Comparison of ENCODE assay signal across 33 cellular contexts in the genomic region with DNA sequence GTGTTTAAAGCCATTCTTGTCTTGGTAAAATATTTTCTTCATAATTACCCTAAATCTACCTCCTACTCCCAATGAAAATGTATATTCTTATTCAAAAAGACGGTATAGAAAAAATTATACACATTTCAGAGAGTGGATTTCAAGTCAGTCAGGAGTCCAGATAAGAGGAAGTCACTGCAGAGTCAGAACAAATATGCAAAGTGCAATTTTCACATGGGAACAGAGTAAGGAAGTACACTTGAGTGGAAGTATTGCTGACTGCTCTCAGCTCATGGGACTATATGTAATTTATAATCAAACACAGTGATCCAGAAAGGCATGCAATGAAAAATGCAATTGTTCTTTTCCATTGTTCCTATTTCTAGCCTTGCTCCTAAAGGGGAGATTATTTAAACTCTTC.
"Had no signal": no experiment of that assay in that cellular context is flagged by ENCODE, and none has a peak within 500 bp of the region (broad histone marks: within the 10 kb centered on the region; RNA-seq: fewer than 3 reads in every experiment).

No MANE protein-coding gene starts in this region.

- H3K36me3 Mint-ChIP-seq: activated CD4-positive, alpha-beta memory T cell treated with anti-CD3 and anti-CD28 coated beads for 36 hours; activated CD8-positive, alpha-beta memory T cell treated with anti-CD3 and anti-CD28 coated beads, Interleukin-2, amount 10 ng/mL, durations not matched to agents 7 days and 5 days; activated naive CD8-positive, alpha-beta T cell treated with anti-CD3 and anti-CD28 coated beads for 36 hours; brain had no signal

- H3K27ac ChIP-seq: adrenal gland, breast epithelium, cardiac muscle cell, colonic mucosa, epithelial cell of prostate, esophagus squamous epithelium, gastroesophageal sphincter, heart right ventricle had no signal

- H3K27me3 ChIP-seq: colonic mucosa had no signal

- H3K4me1 Mint-ChIP-seq: activated CD4-positive, alpha-beta T cell treated with anti-CD3 and anti-CD28 coated beads for 36 hours; activated CD4-positive, alpha-beta T cell treated with anti-CD3 and anti-CD28 coated beads, Interleukin-2, amount 10 ng/mL, durations not matched to agents 24 days and 14 days; activated CD8-positive, alpha-beta memory T cell treated with anti-CD3 and anti-CD28 coated beads, Interleukin-2, amount 10 ng/mL, durations not matched to agents 7 days and 5 days; activated naive CD4-positive, alpha-beta T cell treated with anti-CD3 and anti-CD28 coated beads, Interleukin-2, amount 50 U/mL, for 24 hours; activated naive CD8-positive, alpha-beta T cell treated with anti-CD3 and anti-CD28 coated beads for 36 hours; activated naive CD8-positive, alpha-beta T cell treated with anti-CD3 and anti-CD28 coated beads, Interleukin-2, amount 50 U/mL, for 24 hours had no signal

- H3K27me3 Mint-ChIP-seq: activated CD4-positive, alpha-beta T cell treated with anti-CD3 and anti-CD28 coated beads, Interleukin-2, amount 10 ng/mL, durations not matched to agents 24 days and 14 days had no signal

- H3K36me3 ChIP-seq: adrenal gland, breast epithelium, cardiac muscle cell, colonic mucosa, esophagus squamous epithelium, gastroesophageal sphincter, heart right ventricle had no signal

- H3K9me3 ChIP-seq: adrenal gland, breast epithelium, colonic mucosa, esophagus squamous epithelium, gastroesophageal sphincter, heart right ventricle had no signal

- H3K4me3 Mint-ChIP-seq: activated CD4-positive, alpha-beta memory T cell treated with anti-CD3 and anti-CD28 coated beads for 36 hours; activated CD4-positive, alpha-beta T cell treated with anti-CD3 and anti-CD28 coated beads for 36 hours; activated CD4-positive, alpha-beta T cell treated with anti-CD3 and anti-CD28 coated beads, Interleukin-2, amount 10 ng/mL, durations not matched to agents 24 days and 14 days; activated CD8-positive, alpha-beta memory T cell treated with anti-CD3 and anti-CD28 coated beads, Interleukin-2, amount 10 ng/mL, durations not matched to agents 7 days and 5 days; activated CD8-positive, alpha-beta T cell treated with anti-CD3 and anti-CD28 coated beads, Interleukin-2, amount 10 ng/mL, durations not matched to agents 7 days and 5 days; activated naive CD4-positive, alpha-beta T cell treated with anti-CD3 and anti-CD28 coated beads for 36 hours; activated naive CD4-positive, alpha-beta T cell treated with anti-CD3 and anti-CD28 coated beads, Interleukin-2, amount 50 U/mL, for 24 hours; activated naive CD8-positive, alpha-beta T cell treated with anti-CD3 and anti-CD28 coated beads for 36 hours; activated naive CD8-positive, alpha-beta T cell treated with anti-CD3 and anti-CD28 coated beads, Interleukin-2, amount 50 U/mL, for 24 hours; activated T-helper 1 cell treated with anti-CD3 and anti-CD28 coated beads, Interleukin-12 subunit alpha, Interleukin-12 subunit beta, Interleukin-2, Interleukin-4 antibody, amounts not matched to agents 30 ng/mL and 10 ng/mL and 1 ng/mL, durations not matched to agents 14 hours and 24 hours and 36 hours; brain had no signal

- DNase-seq: activated CD4-positive, alpha-beta memory T cell treated with anti-CD3 and anti-CD28 coated beads for 36 hours; activated CD4-positive, alpha-beta T cell treated with anti-CD3 and anti-CD28 coated beads for 36 hours; activated CD4-positive, alpha-beta T cell treated with anti-CD3 and anti-CD28 coated beads, Interleukin-2, amount 10 ng/mL, durations not matched to agents 24 days and 14 days; activated CD4-positive, CD25-positive, alpha-beta regulatory T cell; activated CD4-positive, CD25-positive, alpha-beta regulatory T cell treated with anti-CD3 and anti-CD28 coated beads, Interleukin-2, amount 50 U/mL, for 72 hours; activated CD8-positive, alpha-beta memory T cell treated with anti-CD3 and anti-CD28 coated beads, Interleukin-2, amount 10 ng/mL, durations not matched to agents 7 days and 5 days; activated CD8-positive, alpha-beta memory T cell treated with anti-CD3 and anti-CD28 coated beads, Interleukin-2, amount 50 U/mL, for 4 hours; activated CD8-positive, alpha-beta T cell treated with anti-CD3 and anti-CD28 coated beads, Interleukin-2, amount 10 ng/mL, durations not matched to agents 7 days and 5 days; activated effector memory CD4-positive, alpha-beta T cell treated with anti-CD3 and anti-CD28 coated beads, Interleukin-2, amount 50 U/mL, for 16 hours; activated naive CD4-positive, alpha-beta T cell treated with anti-CD3 and anti-CD28 coated beads for 36 hours; activated naive CD8-positive, alpha-beta T cell treated with anti-CD3 and anti-CD28 coated beads for 36 hours; activated naive CD8-positive, alpha-beta T cell treated with anti-CD3 and anti-CD28 coated beads, Interleukin-2, amount 50 U/mL, for 24 hours; activated T-cell treated with anti-CD3 and anti-CD28 coated beads, Interleukin-2, amount 50 U/mL, for 1 hour; activated T-cell treated with anti-CD3 and anti-CD28 coated beads, Interleukin-2, amount 50 U/mL, for 48 hours; adrenal gland; amygdala; aorta; central memory CD4-positive, alpha-beta T cell; cerebellar nuclear complex; colonic mucosa; effector CD8-positive, alpha-beta T cell; esophagus squamous epithelium; foreskin melanocyte; heart right ventricle; T-helper 2 cell had no signal

- H3K4me3 ChIP-seq: adrenal gland, breast epithelium, cardiac muscle cell, colonic mucosa, esophagus squamous epithelium, gastroesophageal sphincter, heart right ventricle had no signal

- H3K9me3 Mint-ChIP-seq: activated CD4-positive, alpha-beta memory T cell treated with anti-CD3 and anti-CD28 coated beads for 36 hours; activated CD4-positive, alpha-beta T cell treated with anti-CD3 and anti-CD28 coated beads, Interleukin-2, amount 10 ng/mL, durations not matched to agents 24 days and 14 days had no signal

- H3K4me1 ChIP-seq: adrenal gland, breast epithelium, colonic mucosa had no signal

- H3K27ac Mint-ChIP-seq: activated CD4-positive, alpha-beta memory T cell treated with anti-CD3 and anti-CD28 coated beads for 36 hours; activated CD4-positive, alpha-beta T cell treated with anti-CD3 and anti-CD28 coated beads for 36 hours; activated CD4-positive, alpha-beta T cell treated with anti-CD3 and anti-CD28 coated beads, Interleukin-2, amount 10 ng/mL, durations not matched to agents 24 days and 14 days; activated CD8-positive, alpha-beta memory T cell treated with anti-CD3 and anti-CD28 coated beads, Interleukin-2, amount 10 ng/mL, durations not matched to agents 7 days and 5 days; activated CD8-positive, alpha-beta T cell treated with anti-CD3 and anti-CD28 coated beads, Interleukin-2, amount 10 ng/mL, durations not matched to agents 7 days and 5 days; activated naive CD4-positive, alpha-beta T cell treated with anti-CD3 and anti-CD28 coated beads for 36 hours; activated naive CD4-positive, alpha-beta T cell treated with anti-CD3 and anti-CD28 coated beads, Interleukin-2, amount 50 U/mL, for 24 hours; activated naive CD8-positive, alpha-beta T cell treated with anti-CD3 and anti-CD28 coated beads for 36 hours; activated naive CD8-positive, alpha-beta T cell treated with anti-CD3 and anti-CD28 coated beads, Interleukin-2, amount 50 U/mL, for 24 hours; activated T-helper 1 cell treated with anti-CD3 and anti-CD28 coated beads, Interleukin-12 subunit alpha, Interleukin-12 subunit beta, Interleukin-2, Interleukin-4 antibody, amounts not matched to agents 30 ng/mL and 10 ng/mL and 1 ng/mL, durations not matched to agents 14 hours and 24 hours and 36 hours; activated T-helper 2 cell treated with anti-CD3 and anti-CD28 coated beads, Interferon-gamma antibody, Interleukin-2, Interleukin-4, amounts not matched to agents 10 μg/mL and 5 μg/mL and 100 μg/mL, durations not matched to agents 14 hours and 24 hours and 36 hours; brain had no signal

- ATAC-seq: activated CD4-positive, alpha-beta T cell treated with anti-CD3 and anti-CD28 coated beads for 36 hours; activated CD8-positive, alpha-beta memory T cell treated with anti-CD3 and anti-CD28 coated beads, Interleukin-2, amount 10 ng/mL, durations not matched to agents 7 days and 5 days; activated CD8-positive, alpha-beta T cell treated with anti-CD3 and anti-CD28 coated beads, Interleukin-2, amount 10 ng/mL, durations not matched to agents 7 days and 5 days; activated naive CD8-positive, alpha-beta T cell treated with anti-CD3 and anti-CD28 coated beads, Interleukin-2, amount 50 U/mL, for 24 hours; gastroesophageal sphincter; heart right ventricle had no signal
